In genomic region chr9:129126789-129127618, GRCh38 we compare ENCODE assay signal across 10 cellular contexts. TPM values are rescaled to one million over a fixed set of nuclear protein-coding genes. Genes with fewer than 3 reads are reported as not detected.
A peak's percentile ranks its signal among the peaks of the same experiment; 100 is the strongest.
DNase-seq lines count a peak whose midpoint lies in the region; ATAC-seq, FAIRE-seq and TF ChIP-seq lines count a peak whose summit lies in the region.
"Had no signal": no experiment of that assay in that cellular context is flagged by ENCODE, and none has a peak within 500 bp of the region (broad histone marks: within the 10 kb centered on the region; RNA-seq: fewer than 3 reads in every experiment).

No MANE protein-coding gene starts in this region.

- FAIRE-seq in K562 (lab: Jason Lieb, UNC) = peak; percentile 19
- FAIRE-seq in urothelium cell line (lab: Jason Lieb, UNC) = no peak
- FAIRE-seq: small intestine had no signal

- H3K4me3 ChIP-seq in right atrium auricular region (no peak overlapping the region), K562 (no peak overlapping the region), suprapubic skin (no peak overlapping the region)
- H3K4me3 ChIP-seq: upper lobe of right lung had no signal

- TF ChIP-seq CTCF in right atrium auricular region (IDR thresholded peaks at IDR 0.05) (no peak), K562 (IDR thresholded peaks at IDR 0.05 in 2 of 3, conservative IDR thresholded peaks at IDR 0.05 in 1 of 3; ENCODE audit: insufficient read depth in 2 of 3, low read depth in 1 of 3, low read length in 3 of 3) (no peak), suprapubic skin (IDR thresholded peaks at IDR 0.05) (no peak), GM10266 (IDR thresholded peaks at IDR 0.05; ENCODE audit: control insufficient read depth, insufficient read depth, low read depth, missing control alignments) (no peak)

- H4K20me1 ChIP-seq in K562 (replicated peaks; ENCODE audit: control insufficient read depth, insufficient read depth, low read length) = no peaks in the 10 kb centered on the region

- H3K36me3 ChIP-seq in right atrium auricular region (peaks cover 34% of the 10 kb centered on the region), K562 (ENCODE audit: control insufficient read depth, insufficient read depth, low read length) (peaks cover 72% of the 10 kb centered on the region), suprapubic skin (peaks cover 45% of the 10 kb centered on the region)

- 89% methylated on average over 10 of the region's 10 CpGs for WGBS in K562 (ENCODE audit: insufficient coverage, low coverage, missing lambda C conversion rate)
- WGBS in suprapubic skin = 81% methylated on average over 9 of the region's 10 CpGs

- no peak overlapping the region for H3K4me2 ChIP-seq in K562 (ENCODE audit: insufficient read depth, low read length)

- no peak overlapping the region for H2AFZ ChIP-seq in K562 (ENCODE audit: low read depth, low read length)

- H3K27me3 ChIP-seq in right atrium auricular region (no peaks in the 10 kb centered on the region), K562 (ENCODE audit: control insufficient read depth in 2 of 2, insufficient read depth in 2 of 2, low read length in 2 of 2) (no peaks in the 10 kb centered on the region), layer of hippocampus (ENCODE audit: control insufficient read depth, insufficient read depth, low read length) (no peaks in the 10 kb centered on the region), suprapubic skin (no peaks in the 10 kb centered on the region)
- H3K27me3 ChIP-seq: upper lobe of right lung had no signal

- TF ChIP-seq POLR2A in K562 (conservative IDR thresholded peaks at IDR 0.05) (no peak), suprapubic skin (IDR thresholded peaks at IDR 0.05) (no peak)

- no peaks in the 10 kb centered on the region for H3K9me3 ChIP-seq in right atrium auricular region
- H3K9me3 ChIP-seq in K562 (replicated peaks; ENCODE audit: control insufficient read depth, insufficient read depth, low read depth, low read length) = no peaks in the 10 kb centered on the region
- no peaks in the 10 kb centered on the region for H3K9me3 ChIP-seq in suprapubic skin
- H3K9me3 ChIP-seq: upper lobe of right lung had no signal

- POLR2A ChIA-PET in K562 (lab: Yijun Ruan, JAX) = interaction anchor here (0.6 to 5.2 kb wide), 4 partner anchors 12 to 982 kb away, joined by 3 to 35 read pairs (median 4); no protein-coding TSS in a partner anchor

- no peak for ATAC-seq in Right ventricle myocardium inferior
- ATAC-seq in K562 = no peak
- ATAC-seq: upper lobe of right lung had no signal

- in situ Hi-C loops in K562 (cut with MboI) = no loop called here

- intact Hi-C loops in Right ventricle myocardium inferior (cut with DNase I) = no loop called here
- intact Hi-C loops in K562 (cut with micrococcal nuclease) = no loop called here

- no peak for TF ChIP-seq EP300 in K562 (IDR thresholded peaks at IDR 0.05; ENCODE audit: low read length)
- no peak for TF ChIP-seq EP300 in suprapubic skin (IDR thresholded peaks at IDR 0.05)

- H3K4me1 ChIP-seq in right atrium auricular region (peaks cover 0 to 17% of the 10 kb centered on the region in 2 donors), K562 (replicated peaks in 1 of 2; ENCODE audit: control insufficient read depth in 2 of 2, insufficient read depth in 2 of 2, low read length in 2 of 2) (peaks cover 0 to 6% of the 10 kb centered on the region in 2 experiments; a peak in 3 of 5 replicates), suprapubic skin (peaks cover 9% of the 10 kb centered on the region)

- peak; percentile 37 for DNase-seq in Right ventricle myocardium inferior (ENCODE audit: missing footprints)
- no peak for DNase-seq in right atrium auricular region (ENCODE audit: low spot score)
- DNase-seq in K562 (ENCODE audit: extremely low read depth in 1 of 4, low spot score in 3 of 4) = no peak
- DNase-seq in suprapubic skin (ENCODE audit: low spot score in 2 of 2) = no peak
- no peak for DNase-seq in urothelium cell line (ENCODE audit: low spot score)
- DNase-seq in SW480 (ENCODE audit: low spot score) = no peak
- DNase-seq in GM10266 (ENCODE audit: extremely low spot score) = no peak
- DNase-seq: small intestine, upper lobe of right lung had no signal

- H3K27ac ChIP-seq in right atrium auricular region = no peak overlapping the region
- H3K27ac ChIP-seq in K562 (ENCODE audit: extremely low read depth, low read depth, low read length) = no peak overlapping the region
- H3K27ac ChIP-seq in layer of hippocampus (ENCODE audit: low read depth, low read length) = peak overlapping the region; percentile 68
- H3K27ac ChIP-seq in suprapubic skin = peak overlapping the region; percentile 20
- H3K27ac ChIP-seq: upper lobe of right lung had no signal

- no TSS peak for BruUV-seq in K562 (replicated peaks; lab: Mats Ljungman, UMichigan)

- no peaks in the 10 kb centered on the region; the same call in 2 of the 3 replicates for H3K79me2 ChIP-seq in K562 (ENCODE audit: control insufficient read depth, insufficient read depth, low read length)

- H3K9me1 ChIP-seq in K562 (ENCODE audit: control insufficient read depth, insufficient read depth, low read length) = no peaks in the 10 kb centered on the region

- CTCF ChIA-PET in K562 (lab: Yijun Ruan, JAX; ENCODE audit: low intra/inter-chr PET ratio) = no interaction called here

- TF ChIP-seq RAD21 in K562 (CRISPR knock-in tag; conservative IDR thresholded peaks at IDR 0.05 in 1 of 2, IDR thresholded peaks at IDR 0.05 in 1 of 2) = no peak

- peak overlapping the region in 1 of 2 experiments; percentile 15; a peak in 1 of 4 replicates for H3K9ac ChIP-seq in K562 (ENCODE audit: insufficient read depth in 1 of 2, low read depth in 2 of 2, low read length in 2 of 2)

RNA-seq across cellular contexts. Expression of gene PTPA, which starts 15.8 kb away (rescaled TPM):
- 194 TPM for total RNA-seq in Right ventricle myocardium inferior
- 10 to 100 TPM; 81.3 to 89.9 TPM for total RNA-seq in right atrium auricular region
- total RNA-seq in K562 (2011; cell fraction: chromatin; rRNA removed; ENCODE audit: low replicate concordance) = 42.2 and 97.6 TPM in 2 replicates
- 57.8 and 60.5 TPM in 2 replicates for total RNA-seq in K562 (2011; cell fraction: nucleolus; rRNA removed)
- total RNA-seq in K562 (2011; cell fraction: nucleoplasm; rRNA removed) = 50.5 and 57.4 TPM in 2 replicates
- total RNA-seq in K562 (2014; rRNA removed) = 87.7 and 122 TPM in 2 replicates
- total RNA-seq in K562 (2014; rRNA removed; fragmentation: Illumina TruSeq; extraction: Trizol) = 54.0 and 58.6 TPM in 2 replicates
- 73.0 and 77.4 TPM in 2 replicates for total RNA-seq in K562 (2015; rRNA removed; fragmentation: Illumina TruSeq; extraction: Trizol)
- 109 and 119 TPM in 2 replicates for total RNA-seq in K562 (2021)
- polyA plus RNA-seq in K562 (2011; rRNA removed) = 106 and 121 TPM in 2 replicates
- polyA plus RNA-seq in K562 (2011; cell fraction: cytosol; rRNA removed) = 85.0 and 104 TPM in 2 replicates
- polyA plus RNA-seq in K562 (2011; cell fraction: nucleus; rRNA removed) = 59.1 and 61.5 TPM in 2 replicates
- 76.9 and 94.0 TPM in 2 replicates for polyA plus RNA-seq in K562 (2012)
- 72.6 and 83.7 TPM in 2 replicates for polyA plus RNA-seq in K562 (2014; fragmentation: Illumina TruSeq; extraction: Trizol)
- polyA plus RNA-seq in K562 (2014; fragmentation: Nextera tagmentation; extraction: Ambion mirVana) = 1 to 10 TPM; 1.7 to 3.4 TPM
- 60.6 and 66.3 TPM in 2 replicates for polyA plus RNA-seq in K562 (2014; rRNA removed)
- 99.5 and 120 TPM in 2 replicates for polyA minus RNA-seq in K562 (2011; rRNA and poly(A)+ RNA removed)
- polyA minus RNA-seq in K562 (2011; cell fraction: cytosol; rRNA and poly(A)+ RNA removed) = 61.5 and 61.9 TPM in 2 replicates
- polyA minus RNA-seq in K562 (2011; cell fraction: nucleus; rRNA and poly(A)+ RNA removed) = 15.3 and 28.9 TPM in 2 replicates
- 100 to 1,000 TPM in 1 of 4 donors, 10 to 100 TPM in 3; 59.1 to 108 (median 83.8) TPM for total RNA-seq in suprapubic skin

RNA-seq across cellular contexts. Expression of gene CRAT, which starts 16.4 kb away (rescaled TPM):
- total RNA-seq in Right ventricle myocardium inferior = 85.5 TPM
- 10 to 100 TPM; 73.0 to 75.0 TPM for total RNA-seq in right atrium auricular region
- 9.6 and 13.0 TPM in 2 replicates for total RNA-seq in K562 (2011; cell fraction: chromatin; rRNA removed; ENCODE audit: low replicate concordance)
- 6.7 and 10.3 TPM in 2 replicates for total RNA-seq in K562 (2011; cell fraction: nucleolus; rRNA removed)
- total RNA-seq in K562 (2011; cell fraction: nucleoplasm; rRNA removed) = 6.0 and 8.1 TPM in 2 replicates
- total RNA-seq in K562 (2014; rRNA removed) = 8.2 and 10.1 TPM in 2 replicates
- 2.7 and 3.7 TPM in 2 replicates for total RNA-seq in K562 (2014; rRNA removed; fragmentation: Illumina TruSeq; extraction: Trizol)
- total RNA-seq in K562 (2015; rRNA removed; fragmentation: Illumina TruSeq; extraction: Trizol) = 4.7 and 4.8 TPM in 2 replicates
- 13.8 and 14.8 TPM in 2 replicates for total RNA-seq in K562 (2021)
- polyA plus RNA-seq in K562 (2011; rRNA removed) = 5.4 and 9.6 TPM in 2 replicates
- 8.6 and 11.9 TPM in 2 replicates for polyA plus RNA-seq in K562 (2011; cell fraction: cytosol; rRNA removed)
- 12.2 and 15.8 TPM in 2 replicates for polyA plus RNA-seq in K562 (2011; cell fraction: nucleus; rRNA removed)
- polyA plus RNA-seq in K562 (2012) = 10.9 and 22.6 TPM in 2 replicates
- polyA plus RNA-seq in K562 (2014; fragmentation: Illumina TruSeq; extraction: Trizol) = 7.4 and 11.7 TPM in 2 replicates
- under 1 TPM; 0.20 to 0.67 TPM for polyA plus RNA-seq in K562 (2014; fragmentation: Nextera tagmentation; extraction: Ambion mirVana)
- 6.2 and 6.3 TPM in 2 replicates for polyA plus RNA-seq in K562 (2014; rRNA removed)
- polyA minus RNA-seq in K562 (2011; rRNA and poly(A)+ RNA removed) = 5.0 and 5.1 TPM in 2 replicates
- polyA minus RNA-seq in K562 (2011; cell fraction: cytosol; rRNA and poly(A)+ RNA removed) = 7.5 and 12.5 TPM in 2 replicates
- polyA minus RNA-seq in K562 (2011; cell fraction: nucleus; rRNA and poly(A)+ RNA removed) = 2.2 and 4.3 TPM in 2 replicates
- 100 to 1,000 TPM in 1 of 4 donors, 10 to 100 TPM in 3; 27.4 to 156 (median 42.8) TPM for total RNA-seq in suprapubic skin

RNA-seq across cellular contexts. Expression of gene DOLPP1, which starts 46.1 kb away (rescaled TPM):
- total RNA-seq in Right ventricle myocardium inferior (6.8 TPM), right atrium auricular region (1 to 10 TPM; 4.8 to 5.4 TPM), K562 (2014; rRNA removed) (25.2 and 28.7 TPM in 2 replicates), K562 (2014; rRNA removed; fragmentation: Illumina TruSeq; extraction: Trizol) (16.1 and 20.1 TPM in 2 replicates), K562 (2015; rRNA removed; fragmentation: Illumina TruSeq; extraction: Trizol) (29.8 and 30.5 TPM in 2 replicates), K562 (2021) (37.5 and 39.8 TPM in 2 replicates), suprapubic skin (10 to 100 TPM in 1 of 4 donors, 1 to 10 TPM in 3; 7.8 to 11.1 (median 9.8) TPM)
- total RNA-seq in K562 (2011; cell fraction: chromatin; rRNA removed; ENCODE audit: low replicate concordance) = 25.1 and 61.9 TPM in 2 replicates
- 71.3 and 71.4 TPM in 2 replicates for total RNA-seq in K562 (2011; cell fraction: nucleolus; rRNA removed)
- total RNA-seq in K562 (2011; cell fraction: nucleoplasm; rRNA removed) = 60.4 and 62.9 TPM in 2 replicates
- polyA plus RNA-seq in K562 (2011; rRNA removed) (33.4 and 36.2 TPM in 2 replicates), K562 (2014; fragmentation: Illumina TruSeq; extraction: Trizol) (34.6 and 38.7 TPM in 2 replicates), K562 (2014; fragmentation: Nextera tagmentation; extraction: Ambion mirVana) (10 to 100 TPM in 1 of 2 experiments, 1 to 10 TPM in 1; 3.0 to 19.2 TPM), K562 (2014; rRNA removed) (36.5 and 40.5 TPM in 2 replicates)
- 45.2 and 65.3 TPM in 2 replicates for polyA plus RNA-seq in K562 (2011; cell fraction: cytosol; rRNA removed)
- 50.0 and 61.6 TPM in 2 replicates for polyA plus RNA-seq in K562 (2011; cell fraction: nucleus; rRNA removed)
- polyA plus RNA-seq in K562 (2012) = 21.4 and 22.1 TPM in 2 replicates
- 19.4 and 20.2 TPM in 2 replicates for polyA minus RNA-seq in K562 (2011; rRNA and poly(A)+ RNA removed)
- polyA minus RNA-seq in K562 (2011; cell fraction: cytosol; rRNA and poly(A)+ RNA removed) = 11.6 and 13.9 TPM in 2 replicates
- 9.4 and 14.6 TPM in 2 replicates for polyA minus RNA-seq in K562 (2011; cell fraction: nucleus; rRNA and poly(A)+ RNA removed)

RNA-seq across cellular contexts. Expression of gene IER5L, which starts 51.1 kb away (rescaled TPM):
- total RNA-seq in Right ventricle myocardium inferior = 4.6 TPM
- 10 to 100 TPM in 1 of 2 donors, 1 to 10 TPM in 1; 5.5 to 11.6 TPM for total RNA-seq in right atrium auricular region
- 0.25 and 1.5 TPM in 2 replicates for total RNA-seq in K562 (2011; cell fraction: chromatin; rRNA removed; ENCODE audit: low replicate concordance)
- 2.9 and 4.7 TPM in 2 replicates for total RNA-seq in K562 (2011; cell fraction: nucleolus; rRNA removed)
- 1.9 and 2.3 TPM in 2 replicates for total RNA-seq in K562 (2011; cell fraction: nucleoplasm; rRNA removed)
- total RNA-seq in K562 (2014; rRNA removed) = 11.9 and 13.6 TPM in 2 replicates
- 0.19 and 0.22 TPM in 2 replicates for total RNA-seq in K562 (2014; rRNA removed; fragmentation: Illumina TruSeq; extraction: Trizol)
- 0.76 and 1.3 TPM in 2 replicates for total RNA-seq in K562 (2015; rRNA removed; fragmentation: Illumina TruSeq; extraction: Trizol)
- total RNA-seq in K562 (2021) = 4.9 and 5.7 TPM in 2 replicates
- polyA plus RNA-seq in K562 (2011; rRNA removed) = 0.52 and 1.6 TPM in 2 replicates
- 2.4 and 5.6 TPM in 2 replicates for polyA plus RNA-seq in K562 (2011; cell fraction: cytosol; rRNA removed)
- polyA plus RNA-seq in K562 (2011; cell fraction: nucleus; rRNA removed) = 4.3 and 4.5 TPM in 2 replicates
- polyA plus RNA-seq in K562 (2012) = 1.6 and 2.5 TPM in 2 replicates
- 0.25 and 0.29 TPM in 2 replicates for polyA plus RNA-seq in K562 (2014; fragmentation: Illumina TruSeq; extraction: Trizol)
- under 1 TPM; 0.14 to 0.18 TPM for polyA plus RNA-seq in K562 (2014; fragmentation: Nextera tagmentation; extraction: Ambion mirVana)
- 4.0 and 4.7 TPM in 2 replicates for polyA plus RNA-seq in K562 (2014; rRNA removed)
- 0.32 and 0.48 TPM in 2 replicates for polyA minus RNA-seq in K562 (2011; rRNA and poly(A)+ RNA removed)
- polyA minus RNA-seq in K562 (2011; cell fraction: cytosol; rRNA and poly(A)+ RNA removed) = 1.7 and 3.7 TPM in 2 replicates
- polyA minus RNA-seq in K562 (2011; cell fraction: nucleus; rRNA and poly(A)+ RNA removed) = 3.2 and 4.7 TPM in 2 replicates
- 1 to 10 TPM; 4.3 to 8.2 (median 6.2) TPM for total RNA-seq in suprapubic skin

Comparison
In these comparisons a context has a peak if more than half of its experiments do, and no peak if none do; other contexts are left out.
1. H3K27ac ChIP-seq: peak in layer of hippocampus (single experiment) and suprapubic skin (single experiment); none in right atrium auricular region (0 of 2) and K562 (single experiment).